ENCODE assay signal across 14 cellular contexts in the genomic region with DNA sequence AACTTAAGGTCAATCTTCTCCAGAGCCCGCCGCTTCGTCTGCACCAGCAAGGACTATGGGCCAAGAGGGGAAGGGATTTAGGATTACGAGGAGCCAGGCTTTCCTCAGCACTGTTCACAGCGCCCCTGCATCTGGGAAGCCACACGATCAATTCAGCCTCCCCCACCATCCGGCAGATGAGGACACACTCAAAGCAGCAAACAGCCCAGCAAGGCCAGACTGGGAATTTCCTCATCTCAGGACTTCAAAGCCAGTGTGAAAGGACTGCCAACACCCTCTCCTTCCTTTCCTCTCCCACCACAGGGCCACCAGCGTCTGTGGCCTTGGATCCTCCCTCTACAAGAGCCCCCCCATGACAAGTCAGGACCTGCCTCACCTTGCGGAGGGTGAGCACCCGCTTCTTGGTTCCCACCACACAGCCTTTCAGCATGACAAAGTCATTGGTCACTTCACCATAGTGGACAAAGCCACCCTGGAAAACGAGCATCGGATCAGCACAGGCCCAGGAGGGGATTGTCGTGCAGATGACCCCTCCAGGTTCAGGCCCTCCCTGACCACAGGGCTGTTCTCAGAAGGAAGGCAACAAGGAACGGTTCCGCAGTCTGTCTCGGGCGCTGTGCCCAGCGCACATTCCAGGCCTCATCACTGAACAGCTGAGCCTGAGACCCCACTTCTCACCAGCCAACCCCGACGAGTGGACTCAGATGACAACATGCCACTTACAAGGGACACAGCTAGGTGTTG. TPM values are rescaled to one million over a fixed set of nuclear protein-coding genes. Genes with fewer than 3 reads are reported as not detected.
DNase-seq lines count a peak whose midpoint lies in the region; ATAC-seq and TF ChIP-seq lines count a peak whose summit lies in the region.
"Had no signal": no experiment of that assay in that cellular context is flagged by ENCODE, and none has a peak within 500 bp of the region (broad histone marks: within the 10 kb centered on the region; RNA-seq: fewer than 3 reads in every experiment).

No MANE protein-coding gene starts in this region.

- CTCF ChIA-PET in activated CD8-positive, alpha-beta T cell treated with anti-CD3 and anti-CD28 coated beads, Interleukin-2, amount 10 ng/mL, durations not matched to agents 7 days and 5 days (lab: Charles Lee): interaction anchor here (1.0 to 7.1 kb wide), 4 partner anchors 18 to 216 kb away, joined by 3 to 129 read pairs (median 25); no protein-coding TSS in a partner anchor

- peaks cover 0 to 12% (median 0%) of the 10 kb centered on the region in 3 donors for H3K27me3 Mint-ChIP-seq in CD14-positive monocyte (ENCODE audit: low read depth in 3 of 3)
- H3K27me3 Mint-ChIP-seq in activated CD8-positive, alpha-beta T cell treated with anti-CD3 and anti-CD28 coated beads, Interleukin-2, amount 10 ng/mL, durations not matched to agents 7 days and 5 days (ENCODE audit: low read depth): no peaks in the 10 kb centered on the region

- H3K4me1 ChIP-seq in liver (ENCODE audit: control insufficient read depth in 4 of 4, insufficient read depth in 4 of 4, low read length in 3 of 4): peaks cover 4 to 71% (median 53%) of the 10 kb centered on the region in 4 donors

- H3K4me3 ChIP-seq in liver (ENCODE audit: low read depth in 1 of 3, low read length in 3 of 3) (no peak overlapping the region), foreskin fibroblast (ENCODE audit: low read depth in 1 of 2, low read length in 2 of 2) (no peak overlapping the region)

- peak overlapping the region in 5 of 7 donors; percentile 54 to 75 (median 64) for H3K27ac Mint-ChIP-seq in CD14-positive monocyte
- peak overlapping the region; percentile 66 for H3K27ac Mint-ChIP-seq in activated CD8-positive, alpha-beta T cell treated with anti-CD3 and anti-CD28 coated beads, Interleukin-2, amount 10 ng/mL, durations not matched to agents 7 days and 5 days

- H3K9ac ChIP-seq in liver (ENCODE audit: low read depth in 1 of 2, low read length in 2 of 2): no peak overlapping the region

- in situ Hi-C loops in GM18951 (cut with MboI; ENCODE audit: low sequenced_read_pairs, unreplicated experiment) (loop anchor here (25.0 kb wide), 1 partner anchor 301 kb away; the partner anchor contains the start of genes APOBEC3C and APOBEC3D), GM13976 (cut with MboI; ENCODE audit: low sequenced_read_pairs, unreplicated experiment) (loop anchor here (5.0 to 25.0 kb wide), 2 partner anchors 141 to 301 kb away; partner anchors contain the start of genes APOBEC3C and APOBEC3D)

- H3K4me3 Mint-ChIP-seq in CD14-positive monocyte: no peak overlapping the region
- no peak overlapping the region for H3K4me3 Mint-ChIP-seq in activated CD8-positive, alpha-beta T cell treated with anti-CD3 and anti-CD28 coated beads, Interleukin-2, amount 10 ng/mL, durations not matched to agents 7 days and 5 days

- intact Hi-C loops in CD14-positive monocyte (cut with micrococcal nuclease): loop anchor here (5.0 to 10.0 kb wide), 4 partner anchors 36 to 731 kb away; partner anchors contain the start of gene CBX7 (in 1 of the 2)

- H3K4me1 Mint-ChIP-seq in CD14-positive monocyte: peaks cover 56% of the 10 kb centered on the region
- peaks cover 63% of the 10 kb centered on the region for H3K4me1 Mint-ChIP-seq in activated CD8-positive, alpha-beta T cell treated with anti-CD3 and anti-CD28 coated beads, Interleukin-2, amount 10 ng/mL, durations not matched to agents 7 days and 5 days (ENCODE audit: low read depth)

- peaks cover 35 to 56% (median 42%) of the 10 kb centered on the region in 4 donors for H3K36me3 ChIP-seq in liver (ENCODE audit: control insufficient read depth in 4 of 4, insufficient read depth in 3 of 4, low read depth in 1 of 4, low read length in 3 of 4)

- H3K9me3 ChIP-seq in liver (ENCODE audit: control insufficient read depth in 4 of 4, low read length in 3 of 4): no peaks in the 10 kb centered on the region

- TF ChIP-seq POLR2A in GM18951 (IDR thresholded peaks at IDR 0.05; ENCODE audit: extremely low read depth, insufficient read depth, insufficient read length): peak; percentile 9

- peaks cover 65 to 70% of the 10 kb centered on the region in 2 donors for H3K36me3 Mint-ChIP-seq in CD14-positive monocyte
- peaks cover 68% of the 10 kb centered on the region for H3K36me3 Mint-ChIP-seq in activated CD8-positive, alpha-beta T cell treated with anti-CD3 and anti-CD28 coated beads, Interleukin-2, amount 10 ng/mL, durations not matched to agents 7 days and 5 days (ENCODE audit: low read depth)

- H3K27ac ChIP-seq in liver (ENCODE audit: low read depth in 1 of 2, low read length in 2 of 2): peak overlapping the region; percentile 11 to 24

- 56% methylated on average over 20 of the region's 20 CpGs for WGBS in liver

- no peak for ATAC-seq in activated CD8-positive, alpha-beta T cell treated with anti-CD3 and anti-CD28 coated beads, Interleukin-2, amount 10 ng/mL, durations not matched to agents 7 days and 5 days
- no peak for ATAC-seq in HG03520 (IDR thresholded peaks at IDR 0.05; ENCODE audit: unreplicated experiment)

- TF ChIP-seq CTCF in CD14-positive monocyte (IDR thresholded peaks at IDR 0.05): no peak
- TF ChIP-seq CTCF in liver (IDR thresholded peaks at IDR 0.05; ENCODE audit: low read depth, low read length, missing input control): no peak
- no peak for TF ChIP-seq CTCF in GM13976 (IDR thresholded peaks at IDR 0.05; ENCODE audit: borderline replicate concordance, control extremely low read depth, extremely low read depth, insufficient read depth, missing control alignments)
- no peak for TF ChIP-seq CTCF in foreskin fibroblast (IDR thresholded peaks at IDR 0.05; ENCODE audit: low read depth, low read length)

- H3K9me3 Mint-ChIP-seq in CD14-positive monocyte: peaks cover 0 to 4% (median 0%) of the 10 kb centered on the region in 7 donors
- no peaks in the 10 kb centered on the region for H3K9me3 Mint-ChIP-seq in activated CD8-positive, alpha-beta T cell treated with anti-CD3 and anti-CD28 coated beads, Interleukin-2, amount 10 ng/mL, durations not matched to agents 7 days and 5 days (ENCODE audit: insufficient read depth)
- H3K9me3 Mint-ChIP-seq: immature natural killer cell had no signal

- POLR2A ChIA-PET in activated CD8-positive, alpha-beta T cell treated with anti-CD3 and anti-CD28 coated beads, Interleukin-2, amount 10 ng/mL, durations not matched to agents 7 days and 5 days (lab: Charles Lee): no interaction called here

- H3K27me3 ChIP-seq in liver (ENCODE audit: control insufficient read depth in 4 of 4, insufficient read depth in 4 of 4, low read length in 3 of 4): no peaks in the 10 kb centered on the region

- TF ChIP-seq RAD21 in liver (IDR thresholded peaks at IDR 0.05): peak in 1 of 2 donors; percentile 4

- no peak for DNase-seq in CD14-positive monocyte (ENCODE audit: low spot score)
- no peak for DNase-seq in activated CD8-positive, alpha-beta T cell treated with anti-CD3 and anti-CD28 coated beads, Interleukin-2, amount 10 ng/mL, durations not matched to agents 7 days and 5 days
- no peak for DNase-seq in NCI-H526 treated with DMSO at 0.1 percent for 48 hours (lab: John Stamatoyannopoulos, UW)
- no peak for DNase-seq in GM13976 (ENCODE audit: low spot score)
- DNase-seq in foreskin fibroblast: no peak
- DNase-seq: activated CD4-positive, CD25-positive, alpha-beta regulatory T cell; anterior cingulate cortex; immature natural killer cell; KBM-7; occipital lobe; stimulated activated CD4-positive, alpha-beta T cell treated with anti-CD3 and anti-CD28 coated beads, Interleukin-4, amount 100 ng/mL, for 24 hours had no signal

TF ChIP-seq in liver, 16 proteins besides CTCF, POLR2A, EP300 and RAD21 (continues in another document):
- TF ChIP-seq NR2F2 (IDR thresholded peaks at IDR 0.05): no peak
- no peak for TF ChIP-seq JUND (IDR thresholded peaks at IDR 0.05)
- TF ChIP-seq FOXA2 (IDR thresholded peaks at IDR 0.05): no peak
- no peak for TF ChIP-seq HNF4A (conservative IDR thresholded peaks at IDR 0.05)
- TF ChIP-seq HNF4G (IDR thresholded peaks at IDR 0.05): no peak
- TF ChIP-seq TAF1 (conservative IDR thresholded peaks at IDR 0.05): no peak
- TF ChIP-seq YY1 (IDR thresholded peaks at IDR 0.05): no peak
- TF ChIP-seq, protein P1, sequence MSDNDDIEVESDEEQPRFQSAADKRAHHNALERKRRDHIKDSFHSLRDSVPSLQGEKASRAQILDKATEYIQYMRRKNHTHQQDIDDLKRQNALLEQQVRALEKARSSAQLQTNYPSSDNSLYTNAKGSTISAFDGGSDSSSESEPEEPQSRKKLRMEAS (IDR thresholded peaks at IDR 0.05): no peak
- no peak for TF ChIP-seq FOXA1 (IDR thresholded peaks at IDR 0.05)

RNA-seq across cellular contexts. Expression of gene RPL3, which starts 6.0 kb away (rescaled TPM):
- 100 to 1,000 TPM; 604 to 698 TPM for polyA plus RNA-seq in CD14-positive monocyte
- total RNA-seq in activated CD8-positive, alpha-beta T cell treated with anti-CD3 and anti-CD28 coated beads, Interleukin-2, amount 10 ng/mL, durations not matched to agents 7 days and 5 days: 1,000 to 10,000 TPM; 1,693 to 1,717 TPM
- 1,000 to 10,000 TPM in 1 of 2 donors, 100 to 1,000 TPM in 1; 998 to 1,767 TPM for total RNA-seq in liver
- polyA plus RNA-seq in liver: 1,000 to 10,000 TPM in 1 of 2 donors, 100 to 1,000 TPM in 1; 580 to 1,370 TPM

RNA-seq across cellular contexts. Expression of gene SYNGR1, which starts 36.4 kb away (rescaled TPM):
- polyA plus RNA-seq in CD14-positive monocyte (10 to 100 TPM; 18.0 to 39.6 TPM), liver (1 to 10 TPM; 3.6 to 6.7 TPM)
- total RNA-seq in activated CD8-positive, alpha-beta T cell treated with anti-CD3 and anti-CD28 coated beads, Interleukin-2, amount 10 ng/mL, durations not matched to agents 7 days and 5 days: under 1 TPM; 0.24 to 0.37 TPM
- total RNA-seq in liver: 10 to 100 TPM in 1 of 2 donors, 1 to 10 TPM in 1; 1.8 to 21.9 TPM
